8 cellular contexts compared by ENCODE assay signal in the genomic region with DNA sequence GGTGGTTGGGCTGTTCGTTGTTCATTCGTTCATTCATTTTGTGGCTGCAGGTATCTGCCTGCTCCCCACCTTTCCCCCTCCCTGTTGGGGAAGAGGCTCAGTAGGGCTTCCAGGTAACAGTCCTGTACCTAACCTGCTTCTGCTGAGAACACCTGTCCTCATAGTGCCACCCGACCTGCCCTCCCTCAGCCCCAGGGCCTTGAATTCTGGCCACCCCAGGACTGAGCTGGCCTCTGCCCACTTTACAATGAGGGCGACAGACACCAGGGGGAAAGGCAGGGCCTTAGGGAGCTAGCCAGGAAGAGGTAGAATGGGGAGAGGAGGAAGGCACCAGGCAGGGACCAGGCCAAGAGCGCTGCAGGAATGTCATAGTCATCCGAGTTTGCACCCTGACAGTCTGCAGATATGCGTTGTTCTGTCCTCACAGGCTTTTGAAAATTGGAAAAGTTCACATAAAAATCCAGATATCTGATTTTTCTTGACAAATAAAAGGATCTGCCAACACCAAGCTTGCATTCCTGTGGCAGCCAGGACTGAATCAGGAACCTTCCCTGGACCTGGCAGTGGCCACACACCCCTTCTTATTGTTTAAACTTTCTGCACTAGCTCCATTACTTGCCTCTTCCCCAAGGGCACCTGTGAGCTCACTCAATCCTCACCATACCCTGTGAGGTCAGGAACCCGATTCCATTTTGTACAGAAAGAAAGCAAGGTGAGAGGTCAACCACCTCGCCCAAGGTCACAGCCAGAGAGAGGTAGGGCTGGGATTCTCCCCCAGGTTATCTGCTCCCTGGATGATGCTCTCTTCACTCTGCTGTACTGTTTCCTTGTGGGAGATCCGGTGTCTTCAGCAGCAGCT. TPM values are rescaled to one million over a fixed set of nuclear protein-coding genes. Genes with fewer than 3 reads are reported as not detected.
DNase-seq lines count a peak whose midpoint lies in the region; ATAC-seq and TF ChIP-seq lines count a peak whose summit lies in the region.

No MANE protein-coding gene starts in this region.

- no peaks in the 10 kb centered on the region for H3K27me3 Mint-ChIP-seq in Calu3 (ENCODE audit: unreplicated experiment)
- no peaks in the 10 kb centered on the region for H3K27me3 Mint-ChIP-seq in activated CD8-positive, alpha-beta T cell treated with anti-CD3 and anti-CD28 coated beads, Interleukin-2, amount 10 ng/mL, durations not matched to agents 7 days and 5 days (ENCODE audit: low read depth)

- TF ChIP-seq CTCF in Calu3 (IDR thresholded peaks at IDR 0.05; ENCODE audit: unreplicated experiment) = no peak

- intact Hi-C loops in Calu3 (cut with micrococcal nuclease; ENCODE audit: unreplicated experiment) = no loop called here
- intact Hi-C loops in left ventricle myocardium superior (cut with micrococcal nuclease) = no loop called here

- no peaks in the 10 kb centered on the region for H3K36me3 ChIP-seq in rectal smooth muscle tissue (ENCODE audit: control insufficient read depth, insufficient read depth, low read length)

- H3K9ac ChIP-seq in rectal smooth muscle tissue (ENCODE audit: low read length) = no peak overlapping the region

- CTCF ChIA-PET in Calu3 (lab: Charles Lee) = interaction anchor here (0.8 to 1.1 kb wide), 2 partner anchors 17 to 30 kb away, joined by 3 read pairs; no protein-coding TSS in a partner anchor
- CTCF ChIA-PET in activated CD8-positive, alpha-beta T cell treated with anti-CD3 and anti-CD28 coated beads, Interleukin-2, amount 10 ng/mL, durations not matched to agents 7 days and 5 days (lab: Charles Lee) = interaction anchor here (0.8 to 1.7 kb wide), 6 partner anchors 13 to 53 kb away, joined by 3 to 7 read pairs (median 4); no protein-coding TSS in a partner anchor

- peak; percentile 14 for ATAC-seq in activated CD8-positive, alpha-beta T cell treated with anti-CD3 and anti-CD28 coated beads, Interleukin-2, amount 10 ng/mL, durations not matched to agents 7 days and 5 days
- ATAC-seq in left ventricle myocardium superior = peak; percentile 5

- peak overlapping the region; percentile 82 for H3K4me3 ChIP-seq in rectal smooth muscle tissue (ENCODE audit: low read length)

- no peaks in the 10 kb centered on the region for H3K36me3 Mint-ChIP-seq in Calu3 (ENCODE audit: insufficient read depth, unreplicated experiment)
- no peaks in the 10 kb centered on the region for H3K36me3 Mint-ChIP-seq in activated CD8-positive, alpha-beta T cell treated with anti-CD3 and anti-CD28 coated beads, Interleukin-2, amount 10 ng/mL, durations not matched to agents 7 days and 5 days (ENCODE audit: low read depth)

- H3K9me3 Mint-ChIP-seq in Calu3 (ENCODE audit: low read depth, unreplicated experiment) = no peaks in the 10 kb centered on the region
- no peaks in the 10 kb centered on the region for H3K9me3 Mint-ChIP-seq in activated CD8-positive, alpha-beta T cell treated with anti-CD3 and anti-CD28 coated beads, Interleukin-2, amount 10 ng/mL, durations not matched to agents 7 days and 5 days (ENCODE audit: insufficient read depth)

- H3K4me1 ChIP-seq in rectal smooth muscle tissue (ENCODE audit: control insufficient read depth, insufficient read depth, low read length) = peaks cover 8% of the 10 kb centered on the region

- TSS peak; percentile 85 for BruUV-seq in Calu3 (replicated peaks; lab: Mats Ljungman, UMichigan)

- peaks cover 35% of the 10 kb centered on the region for H3K4me1 Mint-ChIP-seq in Calu3 (ENCODE audit: low read depth, unreplicated experiment)
- H3K4me1 Mint-ChIP-seq in activated CD8-positive, alpha-beta T cell treated with anti-CD3 and anti-CD28 coated beads, Interleukin-2, amount 10 ng/mL, durations not matched to agents 7 days and 5 days (ENCODE audit: low read depth) = peaks cover 7% of the 10 kb centered on the region

- DNase-seq in Calu3 (no peak), left ventricle myocardium superior (no peak), DMS153 treated with DMSO at 0.1 percent for 48 hours (lab: John Stamatoyannopoulos, UW; ENCODE audit: unreplicated experiment) (no peak), epidermal melanocyte (ENCODE audit: insufficient read length, low spot score) (no peak), NCI-H510A treated with DMSO at 0.1 percent for 48 hours (lab: John Stamatoyannopoulos, UW) (no peak), amygdala (lab: John Stamatoyannopoulos, UW) (no peak)
- no peak for DNase-seq in activated CD8-positive, alpha-beta T cell treated with anti-CD3 and anti-CD28 coated beads, Interleukin-2, amount 10 ng/mL, durations not matched to agents 7 days and 5 days

- no peaks in the 10 kb centered on the region for H3K27me3 ChIP-seq in rectal smooth muscle tissue (ENCODE audit: control insufficient read depth, insufficient read depth, low read length)

- POLR2A ChIA-PET in activated CD8-positive, alpha-beta T cell treated with anti-CD3 and anti-CD28 coated beads, Interleukin-2, amount 10 ng/mL, durations not matched to agents 7 days and 5 days (lab: Charles Lee) = no interaction called here

- peak overlapping the region; percentile 81 for H3K27ac ChIP-seq in rectal smooth muscle tissue (ENCODE audit: low read depth, low read length)

- H3K4me3 Mint-ChIP-seq in Calu3 (ENCODE audit: low read depth, unreplicated experiment) = no peak overlapping the region
- peak overlapping the region; percentile 12 for H3K4me3 Mint-ChIP-seq in activated CD8-positive, alpha-beta T cell treated with anti-CD3 and anti-CD28 coated beads, Interleukin-2, amount 10 ng/mL, durations not matched to agents 7 days and 5 days

- no peak overlapping the region for H3K27ac Mint-ChIP-seq in Calu3 (ENCODE audit: unreplicated experiment)
- no peak overlapping the region for H3K27ac Mint-ChIP-seq in activated CD8-positive, alpha-beta T cell treated with anti-CD3 and anti-CD28 coated beads, Interleukin-2, amount 10 ng/mL, durations not matched to agents 7 days and 5 days

RNA-seq across cellular contexts. Expression of a gene that starts 35.3 kb away (rescaled TPM):
- total RNA-seq in Calu3 (2022) (75.8 and 82.9 TPM in 2 replicates), left ventricle myocardium superior (367 TPM)
- 10 to 100 TPM; 47.9 to 57.8 TPM for total RNA-seq in activated CD8-positive, alpha-beta T cell treated with anti-CD3 and anti-CD28 coated beads, Interleukin-2, amount 10 ng/mL, durations not matched to agents 7 days and 5 days
